15 cellular contexts compared by ENCODE assay signal in genomic region chr1:116179886-116180474, GRCh38.
DNase-seq lines count a peak whose midpoint lies in the region; TF ChIP-seq lines count a peak whose summit lies in the region.
"Had no signal": no experiment of that assay in that cellular context is flagged by ENCODE, and none has a peak within 500 bp of the region (broad histone marks: within the 10 kb centered on the region; RNA-seq: fewer than 3 reads in every experiment).

No MANE protein-coding gene starts in this region.

- no peaks in the 10 kb centered on the region for H4K20me1 ChIP-seq in neural cell (ENCODE audit: insufficient read depth)

- H3K79me2 ChIP-seq in neural cell (replicated peaks; ENCODE audit: insufficient read depth, low read length) = no peaks in the 10 kb centered on the region

- H3K9me3 ChIP-seq in neural cell (ENCODE audit: low read length) = no peaks in the 10 kb centered on the region
- no peaks in the 10 kb centered on the region for H3K9me3 ChIP-seq in A673 (ENCODE audit: low read depth, low read length, poor library complexity, severe bottlenecking)

- TF ChIP-seq CTCF in neural cell (IDR thresholded peaks at IDR 0.05; ENCODE audit: poor library complexity, severe bottlenecking) (no peak), A673 (conservative IDR thresholded peaks at IDR 0.05; ENCODE audit: low read depth, low read length) (no peak)

- no peaks in the 10 kb centered on the region for H3F3A ChIP-seq in neural cell (ENCODE audit: insufficient read depth, low read length, poor library complexity, severe bottlenecking)

- POLR2A ChIA-PET in A673 (lab: Charles Lee; ENCODE audit: low non-redundant PET) = no interaction called here

- DNase-seq in DMS53 treated with DMSO at 0.1 percent for 48 hours (lab: John Stamatoyannopoulos, UW; ENCODE audit: unreplicated experiment) (peak; percentile 1), NCI-H69 (lab: John Stamatoyannopoulos, UW) (peak; percentile 32), cerebellar cortex (ENCODE audit: low spot score) (peak; percentile 19), NCI-H446 treated with DMSO at 0.1 percent for 48 hours (lab: John Stamatoyannopoulos, UW) (no peak), A673 (ENCODE audit: low spot score) (no peak), hippocampal formation (lab: John Stamatoyannopoulos, UW) (no peak)
- DNase-seq: CD4-positive, CD25-positive, alpha-beta regulatory T cell; DMS79; KG1; NCI-H1048; NCI-H1436 treated with DMSO at 0.1 percent for 48 hours; NCI-H2029 treated with DMSO at 0.1 percent for 48 hours; SHP77 treated with DMSO at 0.1 percent for 48 hours had no signal

- peak overlapping the region; percentile 32 for H3K4me3 ChIP-seq in neural cell (ENCODE audit: low read length)
- no peak overlapping the region for H3K4me3 ChIP-seq in A673 (ENCODE audit: low read depth, low read length, poor library complexity, severe bottlenecking)
- H3K4me3 ChIP-seq: GM23338 had no signal

- no peaks in the 10 kb centered on the region for H3K9me2 ChIP-seq in neural cell (ENCODE audit: insufficient read depth, low read length)

- CTCF ChIA-PET in A673 (lab: Charles Lee) = no interaction called here

- H3K36me3 ChIP-seq in neural cell (ENCODE audit: insufficient read depth, low read length) = no peaks in the 10 kb centered on the region
- H3K36me3 ChIP-seq in A673 (ENCODE audit: insufficient read depth, low read length, poor library complexity, severe bottlenecking) = no peaks in the 10 kb centered on the region

- no peaks in the 10 kb centered on the region for H3K27me3 ChIP-seq in neural cell (ENCODE audit: insufficient read depth, low read depth, low read length)
- no peaks in the 10 kb centered on the region for H3K27me3 ChIP-seq in A673 (replicated peaks; ENCODE audit: insufficient read depth, low read depth, low read length, poor library complexity)

- peak overlapping the region; percentile 14 for H3K9ac ChIP-seq in neural cell (ENCODE audit: low read length)

- BruUV-seq in A673 (replicated peaks; lab: Mats Ljungman, UMichigan) = no TSS peak

- TF ChIP-seq RAD21 in neural cell (conservative IDR thresholded peaks at IDR 0.05) = peak; percentile 40

- H3K4me2 ChIP-seq in neural cell (ENCODE audit: low read length) = peak overlapping the region; percentile 43
- H3K4me2 ChIP-seq: GM23338 had no signal

- H3K27ac ChIP-seq in neural cell (ENCODE audit: low read length) = peak overlapping the region; percentile 73
- H3K27ac ChIP-seq in A673 (ENCODE audit: low read depth, low read length, poor library complexity, severe bottlenecking) = no peak overlapping the region

- no peaks in the 10 kb centered on the region for H3K4me1 ChIP-seq in A673 (ENCODE audit: insufficient read depth, low read length, poor library complexity, severe bottlenecking)

- H2AFZ ChIP-seq in neural cell (ENCODE audit: low read depth, low read length) = no peak overlapping the region
- H2AFZ ChIP-seq: GM23338 had no signal

- peak; percentile 65 for TF ChIP-seq EP300 in neural cell (conservative IDR thresholded peaks at IDR 0.05; ENCODE audit: poor library complexity, severe bottlenecking)

- intact Hi-C loops in A673 (cut with micrococcal nuclease; ENCODE audit: unreplicated experiment) = no loop called here

TF ChIP-seq in neural cell, 6 proteins besides CTCF, POLR2A, EP300 and RAD21:
- TF ChIP-seq SMC3 (conservative IDR thresholded peaks at IDR 0.05; ENCODE audit: poor library complexity) (peak; percentile 39), MXI1 (conservative IDR thresholded peaks at IDR 0.05; ENCODE audit: poor library complexity, severe bottlenecking) (no peak), POLR2AphosphoS5 (IDR thresholded peaks at IDR 0.05) (peak; percentile 61)
TF ChIP-seq in neural cell: peak in this region for 2.

Comparison
In these comparisons a context has a peak if more than half of its experiments do, and no peak if none do; other contexts are left out.
1. DNase-seq: peak in DMS53 treated with DMSO at 0.1 percent for 48 hours (single experiment), NCI-H69 (single experiment) and cerebellar cortex (single experiment); none in NCI-H446 treated with DMSO at 0.1 percent for 48 hours (single experiment), A673 (single experiment) and hippocampal formation (0 of 2).